ENCODE assay signal across 32 cellular contexts in the genomic region with DNA sequence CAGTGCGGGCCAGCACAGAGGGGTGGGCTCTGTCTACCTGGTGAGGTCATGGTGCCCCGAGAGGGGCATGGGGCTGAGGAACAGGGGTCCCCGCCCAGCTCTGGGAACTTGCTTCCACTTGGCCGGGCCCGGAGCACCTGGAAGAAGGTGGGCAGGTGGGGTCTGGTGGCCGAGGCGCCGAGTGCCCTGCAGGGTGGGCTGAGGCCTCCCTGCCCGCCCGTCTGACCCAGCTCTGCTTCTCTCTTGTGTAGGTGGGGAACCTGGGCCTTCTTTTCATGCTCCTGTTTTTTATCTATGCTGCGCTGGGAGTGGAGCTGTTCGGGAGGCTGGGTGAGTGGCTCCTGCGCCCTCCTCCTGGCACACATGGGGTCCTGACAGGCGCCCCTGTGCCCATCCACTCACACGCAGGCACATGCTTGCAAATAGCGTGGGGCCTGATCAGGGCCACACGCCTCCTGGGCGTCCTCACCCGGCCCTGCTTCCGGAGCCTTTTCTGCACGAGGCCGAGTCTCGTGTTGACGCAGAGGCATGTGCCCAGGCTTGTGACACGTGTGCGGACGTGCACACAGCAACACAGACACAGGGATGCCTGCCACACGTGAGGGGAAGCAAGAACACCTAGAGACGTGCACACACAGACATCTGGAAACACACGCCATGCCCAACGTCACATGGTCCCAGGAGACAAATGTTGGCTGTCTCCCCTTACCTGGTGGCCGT. TPM values are rescaled to one million over a fixed set of nuclear protein-coding genes. Genes with fewer than 3 reads are reported as not detected.
"Had no signal": no experiment of that assay in that cellular context is flagged by ENCODE, and none has a peak within 500 bp of the region (broad histone marks: within the 10 kb centered on the region; RNA-seq: fewer than 3 reads in every experiment).

No MANE protein-coding gene starts in this region.

- H3K9me3 ChIP-seq: adrenal gland, body of pancreas, esophagus squamous epithelium, gastroesophageal sphincter, heart right ventricle had no signal

- H3K4me3 ChIP-seq: adrenal gland, body of pancreas, esophagus squamous epithelium, gastroesophageal sphincter, heart right ventricle had no signal

- ATAC-seq: activated naive CD8-positive, alpha-beta T cell treated with anti-CD3 and anti-CD28 coated beads, Interleukin-2, amount 50 U/mL, for 24 hours; activated T-cell treated with anti-CD3 and anti-CD28 coated beads, Interleukin-2, amount 50 U/mL, for 4 hours; activated T-helper 17 cell treated with anti-CD3 and anti-CD28 coated beads, Interleukin-2, amount 50 U/mL, for 72 hours; body of pancreas; effector memory CD8-positive, alpha-beta T cell; gastroesophageal sphincter; heart right ventricle; WTC11 had no signal

- H3K27ac Mint-ChIP-seq: activated CD4-positive, alpha-beta memory T cell treated with anti-CD3 and anti-CD28 coated beads, Interleukin-2, amount 10 ng/mL, durations not matched to agents 7 days and 5 days; activated CD4-positive, alpha-beta T cell treated with anti-CD3 and anti-CD28 coated beads, Interleukin-2, amount 10 ng/mL, durations not matched to agents 7 days and 5 days; activated naive CD4-positive, alpha-beta T cell treated with anti-CD3 and anti-CD28 coated beads for 36 hours; activated naive CD4-positive, alpha-beta T cell treated with anti-CD3 and anti-CD28 coated beads, Interleukin-2, amount 50 U/mL, for 24 hours; activated naive CD8-positive, alpha-beta T cell treated with anti-CD3 and anti-CD28 coated beads for 36 hours; activated naive CD8-positive, alpha-beta T cell treated with anti-CD3 and anti-CD28 coated beads, Interleukin-2, amount 50 U/mL, for 24 hours; activated T-helper 17 cell treated with anti-CD3 and anti-CD28 coated beads, Interleukin-2, amount 50 U/mL, for 72 hours; effector memory CD8-positive, alpha-beta T cell; WTC11 had no signal

- H3K4me1 Mint-ChIP-seq: activated CD4-positive, alpha-beta memory T cell treated with anti-CD3 and anti-CD28 coated beads, Interleukin-2, amount 10 ng/mL, durations not matched to agents 7 days and 5 days; activated CD4-positive, alpha-beta T cell treated with anti-CD3 and anti-CD28 coated beads, Interleukin-2, amount 10 ng/mL, durations not matched to agents 7 days and 5 days; activated naive CD4-positive, alpha-beta T cell treated with anti-CD3 and anti-CD28 coated beads, Interleukin-2, amount 50 U/mL, for 24 hours; activated naive CD8-positive, alpha-beta T cell treated with anti-CD3 and anti-CD28 coated beads for 36 hours; activated naive CD8-positive, alpha-beta T cell treated with anti-CD3 and anti-CD28 coated beads, Interleukin-2, amount 50 U/mL, for 24 hours; activated T-helper 17 cell treated with anti-CD3 and anti-CD28 coated beads, Interleukin-2, amount 50 U/mL, for 72 hours; WTC11 had no signal

- H3K4me1 ChIP-seq: adrenal gland, body of pancreas, esophagus squamous epithelium, heart right ventricle had no signal

- H3K9me3 Mint-ChIP-seq: activated CD4-positive, alpha-beta memory T cell treated with anti-CD3 and anti-CD28 coated beads, Interleukin-2, amount 10 ng/mL, durations not matched to agents 7 days and 5 days; activated CD4-positive, alpha-beta T cell treated with anti-CD3 and anti-CD28 coated beads, Interleukin-2, amount 10 ng/mL, durations not matched to agents 7 days and 5 days; activated naive CD4-positive, alpha-beta T cell treated with anti-CD3 and anti-CD28 coated beads for 36 hours; activated naive CD4-positive, alpha-beta T cell treated with anti-CD3 and anti-CD28 coated beads, Interleukin-2, amount 50 U/mL, for 24 hours; activated naive CD8-positive, alpha-beta T cell treated with anti-CD3 and anti-CD28 coated beads for 36 hours; activated naive CD8-positive, alpha-beta T cell treated with anti-CD3 and anti-CD28 coated beads, Interleukin-2, amount 50 U/mL, for 24 hours; activated T-cell treated with anti-CD3 and anti-CD28 coated beads, Interleukin-2, amount 50 U/mL, for 4 hours; activated T-helper 17 cell treated with anti-CD3 and anti-CD28 coated beads, Interleukin-2, amount 50 U/mL, for 72 hours; effector memory CD8-positive, alpha-beta T cell; WTC11 had no signal

- DNase-seq: activated CD4-positive, alpha-beta memory T cell treated with anti-CD3 and anti-CD28 coated beads, Interleukin-2, amount 10 ng/mL, durations not matched to agents 7 days and 5 days; activated CD4-positive, alpha-beta T cell treated with anti-CD3 and anti-CD28 coated beads for 1 hour; activated CD4-positive, alpha-beta T cell treated with anti-CD3 and anti-CD28 coated beads for 4 hours; activated CD4-positive, alpha-beta T cell treated with anti-CD3 and anti-CD28 coated beads, Interleukin-2, amount 10 ng/mL, durations not matched to agents 7 days and 5 days; activated CD4-positive, alpha-beta T cell treated with anti-CD3 and anti-CD28 coated beads, Interleukin-2, amount 50 U/mL, for 4 hours; activated effector memory CD4-positive, alpha-beta T cell treated with Interleukin-2 at 50 U/mL for 16 hours; activated naive CD4-positive, alpha-beta T cell treated with anti-CD3 and anti-CD28 coated beads for 36 hours; activated naive CD8-positive, alpha-beta T cell treated with anti-CD3 and anti-CD28 coated beads for 36 hours; activated naive CD8-positive, alpha-beta T cell treated with anti-CD3 and anti-CD28 coated beads, Interleukin-2, amount 50 U/mL, for 24 hours; activated T-cell treated with anti-CD3 and anti-CD28 coated beads, Interleukin-2, amount 50 U/mL, for 4 hours; adrenal gland; amygdala; aorta; body of pancreas; cortex of kidney; dermis blood vessel endothelial cell; effector CD4-positive, alpha-beta T cell; effector memory CD8-positive, alpha-beta T cell; esophagus squamous epithelium; foreskin melanocyte; heart right ventricle; T-helper 2 cell had no signal

- FAIRE-seq: colon had no signal

- H3K4me3 Mint-ChIP-seq: activated CD4-positive, alpha-beta memory T cell treated with anti-CD3 and anti-CD28 coated beads, Interleukin-2, amount 10 ng/mL, durations not matched to agents 7 days and 5 days; activated CD4-positive, alpha-beta T cell treated with anti-CD3 and anti-CD28 coated beads, Interleukin-2, amount 10 ng/mL, durations not matched to agents 7 days and 5 days; activated naive CD4-positive, alpha-beta T cell treated with anti-CD3 and anti-CD28 coated beads for 36 hours; activated naive CD4-positive, alpha-beta T cell treated with anti-CD3 and anti-CD28 coated beads, Interleukin-2, amount 50 U/mL, for 24 hours; activated naive CD8-positive, alpha-beta T cell treated with anti-CD3 and anti-CD28 coated beads for 36 hours; activated naive CD8-positive, alpha-beta T cell treated with anti-CD3 and anti-CD28 coated beads, Interleukin-2, amount 50 U/mL, for 24 hours; activated T-cell treated with anti-CD3 and anti-CD28 coated beads, Interleukin-2, amount 50 U/mL, for 4 hours; activated T-helper 17 cell treated with anti-CD3 and anti-CD28 coated beads, Interleukin-2, amount 50 U/mL, for 72 hours; effector memory CD8-positive, alpha-beta T cell; WTC11 had no signal

- H3K27me3 ChIP-seq: adrenal gland, body of pancreas, gastroesophageal sphincter, heart right ventricle had no signal

- H3K36me3 Mint-ChIP-seq: activated naive CD4-positive, alpha-beta T cell treated with anti-CD3 and anti-CD28 coated beads, Interleukin-2, amount 50 U/mL, for 24 hours; activated naive CD8-positive, alpha-beta T cell treated with anti-CD3 and anti-CD28 coated beads for 36 hours; WTC11 had no signal

- H3K27me3 Mint-ChIP-seq: activated CD4-positive, alpha-beta memory T cell treated with anti-CD3 and anti-CD28 coated beads, Interleukin-2, amount 10 ng/mL, durations not matched to agents 7 days and 5 days; activated CD4-positive, alpha-beta T cell treated with anti-CD3 and anti-CD28 coated beads, Interleukin-2, amount 10 ng/mL, durations not matched to agents 7 days and 5 days; activated naive CD4-positive, alpha-beta T cell treated with anti-CD3 and anti-CD28 coated beads, Interleukin-2, amount 50 U/mL, for 24 hours; activated naive CD8-positive, alpha-beta T cell treated with anti-CD3 and anti-CD28 coated beads for 36 hours; activated naive CD8-positive, alpha-beta T cell treated with anti-CD3 and anti-CD28 coated beads, Interleukin-2, amount 50 U/mL, for 24 hours; activated T-helper 17 cell treated with anti-CD3 and anti-CD28 coated beads, Interleukin-2, amount 50 U/mL, for 72 hours had no signal

- H3K36me3 ChIP-seq: heart right ventricle had no signal

- H3K27ac ChIP-seq: adrenal gland, body of pancreas, esophagus squamous epithelium, gastroesophageal sphincter, heart right ventricle had no signal

RNA-seq across cellular contexts. Expression of gene TPSG1, which starts 8.2 kb away (rescaled TPM):
- total RNA-seq: activated CD4-positive, alpha-beta memory T cell treated with anti-CD3 and anti-CD28 coated beads, Interleukin-2, amount 10 ng/mL, durations not matched to agents 7 days and 5 days; activated CD4-positive, alpha-beta T cell treated with anti-CD3 and anti-CD28 coated beads, Interleukin-2, amount 10 ng/mL, durations not matched to agents 7 days and 5 days; activated naive CD4-positive, alpha-beta T cell treated with anti-CD3 and anti-CD28 coated beads for 36 hours; activated naive CD8-positive, alpha-beta T cell treated with anti-CD3 and anti-CD28 coated beads for 36 hours; activated T-cell treated with anti-CD3 and anti-CD28 coated beads, Interleukin-2, amount 50 U/mL, for 4 hours; activated T-helper 17 cell treated with anti-CD3 and anti-CD28 coated beads, Interleukin-2, amount 50 U/mL, for 72 hours; body of pancreas; chondrocyte; dermis blood vessel endothelial cell; fibroblast of lung; fibroblast of villous mesenchyme; glomerular endothelial cell; T-helper 1 cell treated with Interleukin-12 subunit alpha and Interleukin-12 subunit beta and Interleukin-4 antibody, amounts not matched to agents 30 ng/mL and 1 ng/mL, for 36 hours; WTC11 had no signal
- polyA plus RNA-seq: fibroblast of lung had no signal

RNA-seq across cellular contexts. Expression of gene TPSB2, which starts 13.1 kb away (rescaled TPM):
- total RNA-seq: activated CD4-positive, alpha-beta memory T cell treated with anti-CD3 and anti-CD28 coated beads, Interleukin-2, amount 10 ng/mL, durations not matched to agents 7 days and 5 days; activated CD4-positive, alpha-beta T cell treated with anti-CD3 and anti-CD28 coated beads, Interleukin-2, amount 10 ng/mL, durations not matched to agents 7 days and 5 days; activated naive CD4-positive, alpha-beta T cell treated with anti-CD3 and anti-CD28 coated beads for 36 hours; activated naive CD8-positive, alpha-beta T cell treated with anti-CD3 and anti-CD28 coated beads for 36 hours; activated T-helper 17 cell treated with anti-CD3 and anti-CD28 coated beads, Interleukin-2, amount 50 U/mL, for 72 hours; chondrocyte; dermis blood vessel endothelial cell; fibroblast of lung; fibroblast of villous mesenchyme; glomerular endothelial cell; T-helper 1 cell treated with Interleukin-12 subunit alpha and Interleukin-12 subunit beta and Interleukin-4 antibody, amounts not matched to agents 30 ng/mL and 1 ng/mL, for 36 hours had no signal
- polyA plus RNA-seq: fibroblast of lung had no signal

RNA-seq across cellular contexts. Expression of gene TPSAB1, which starts 23.7 kb away (rescaled TPM):
- total RNA-seq: activated CD4-positive, alpha-beta memory T cell treated with anti-CD3 and anti-CD28 coated beads, Interleukin-2, amount 10 ng/mL, durations not matched to agents 7 days and 5 days; activated CD4-positive, alpha-beta T cell treated with anti-CD3 and anti-CD28 coated beads, Interleukin-2, amount 10 ng/mL, durations not matched to agents 7 days and 5 days; activated naive CD4-positive, alpha-beta T cell treated with anti-CD3 and anti-CD28 coated beads for 36 hours; activated naive CD8-positive, alpha-beta T cell treated with anti-CD3 and anti-CD28 coated beads for 36 hours; chondrocyte; dermis blood vessel endothelial cell; fibroblast of lung; fibroblast of villous mesenchyme; glomerular endothelial cell; T-helper 1 cell treated with Interleukin-12 subunit alpha and Interleukin-12 subunit beta and Interleukin-4 antibody, amounts not matched to agents 30 ng/mL and 1 ng/mL, for 36 hours; WTC11 had no signal
- polyA plus RNA-seq: fibroblast of lung had no signal

RNA-seq across cellular contexts. Expression of gene TPSD1, which starts 39.0 kb away (rescaled TPM):
- total RNA-seq: activated CD4-positive, alpha-beta memory T cell treated with anti-CD3 and anti-CD28 coated beads, Interleukin-2, amount 10 ng/mL, durations not matched to agents 7 days and 5 days; activated CD4-positive, alpha-beta T cell treated with anti-CD3 and anti-CD28 coated beads, Interleukin-2, amount 10 ng/mL, durations not matched to agents 7 days and 5 days; activated naive CD4-positive, alpha-beta T cell treated with anti-CD3 and anti-CD28 coated beads for 36 hours; activated naive CD8-positive, alpha-beta T cell treated with anti-CD3 and anti-CD28 coated beads for 36 hours; activated T-helper 17 cell treated with anti-CD3 and anti-CD28 coated beads, Interleukin-2, amount 50 U/mL, for 72 hours; adrenal gland; aorta; chondrocyte; dermis blood vessel endothelial cell; fibroblast of lung; fibroblast of villous mesenchyme; glomerular endothelial cell; T-helper 1 cell treated with Interleukin-12 subunit alpha and Interleukin-12 subunit beta and Interleukin-4 antibody, amounts not matched to agents 30 ng/mL and 1 ng/mL, for 36 hours had no signal
- polyA plus RNA-seq: fibroblast of lung had no signal
